ENCODE assay signal across 3 cellular contexts in genomic region chr12:83660727-83661126, GRCh38.
TF ChIP-seq lines count a peak whose summit lies in the region.

No MANE protein-coding gene starts in this region.

TF ChIP-seq in SK-N-SH, 30 proteins besides CTCF, POLR2A, EP300 and RAD21 (continued from another document and continues in another):
- no peak for TF ChIP-seq EZH2phosphoT487 (IDR thresholded peaks at IDR 0.05; ENCODE audit: borderline replicate concordance, low read depth)
- no peak for TF ChIP-seq USF1 (IDR thresholded peaks at IDR 0.05; ENCODE audit: borderline replicate concordance, low read depth)
- TF ChIP-seq ZBTB33 (IDR thresholded peaks at IDR 0.05; ENCODE audit: borderline replicate concordance, low read depth), result no peak
- TF ChIP-seq PBX3 (IDR thresholded peaks at IDR 0.05), result no peak
- peak; percentile 84 for TF ChIP-seq GATA2 (CRISPR knock-in tag; IDR thresholded peaks at IDR 0.05)
- no peak for TF ChIP-seq MEF2A (IDR thresholded peaks at IDR 0.05; ENCODE audit: borderline replicate concordance, low read depth)
- TF ChIP-seq SIN3A (IDR thresholded peaks at IDR 0.05; ENCODE audit: borderline replicate concordance, low read depth, low read length), result no peak
- TF ChIP-seq POLR2AphosphoS5 (IDR thresholded peaks at IDR 0.05; ENCODE audit: low read depth, low read length), result no peak
- TF ChIP-seq USF2 (IDR thresholded peaks at IDR 0.05; ENCODE audit: borderline replicate concordance, low read depth, low read length), result no peak
- TF ChIP-seq JUND (IDR thresholded peaks at IDR 0.05), result no peak
- TF ChIP-seq MAX (IDR thresholded peaks at IDR 0.05; ENCODE audit: low read depth), result no peak
- TF ChIP-seq YY1 (IDR thresholded peaks at IDR 0.05; ENCODE audit: low read depth), result no peak
- TF ChIP-seq MXI1 (IDR thresholded peaks at IDR 0.05; ENCODE audit: low read depth, low read length), result no peak
- 0 out of 2 replicates have a peak, but pooled peaks have one; percentile 22 for TF ChIP-seq TEAD4 (IDR thresholded peaks at IDR 0.05; ENCODE audit: borderline replicate concordance, insufficient read depth)
- no peak for TF ChIP-seq NFIC (IDR thresholded peaks at IDR 0.05; ENCODE audit: borderline replicate concordance)
- 0 out of 2 replicates have a peak, but pooled peaks have one; percentile 63 for TF ChIP-seq RCOR1 (IDR thresholded peaks at IDR 0.05; ENCODE audit: low read length)

TF ChIP-seq in SK-N-SH treated with all-trans-retinoic acid at 6 μM for 48 hours, 23 proteins besides CTCF, POLR2A, EP300 and RAD21:
- TF ChIP-seq CREB5 (CRISPR knock-in tag; IDR thresholded peaks at IDR 0.05; ENCODE audit: low read depth) (0 out of 2 replicates have a peak, but pooled peaks have one; percentile 41), ISL1 (CRISPR knock-in tag; IDR thresholded peaks at IDR 0.05) (peak; percentile 93), ZNF70 (CRISPR knock-in tag; IDR thresholded peaks at IDR 0.05) (no peak), SNAI2 (CRISPR knock-in tag; IDR thresholded peaks at IDR 0.05) (no peak), ZNF565 (CRISPR knock-in tag; conservative IDR thresholded peaks at IDR 0.05; ENCODE audit: low read depth) (no peak), ARNTL (CRISPR knock-in tag; IDR thresholded peaks at IDR 0.05; ENCODE audit: borderline replicate concordance, low read depth) (no peak), TCF4 (CRISPR knock-in tag; IDR thresholded peaks at IDR 0.05; ENCODE audit: borderline replicate concordance) (peak; percentile 47; the same call in 1 of the 2 replicates), ZC3H10 (CRISPR knock-in tag; IDR thresholded peaks at IDR 0.05) (no peak), ESRRG (CRISPR knock-in tag; IDR thresholded peaks at IDR 0.05) (no peak; the same call in 1 of the 2 replicates), TOX (CRISPR knock-in tag; IDR thresholded peaks at IDR 0.05; ENCODE audit: borderline replicate concordance) (no peak)

TF ChIP-seq in H1, 55 proteins besides CTCF, POLR2A, EP300 and RAD21 (continued from another document):
- TF ChIP-seq HDAC2 (IDR thresholded peaks at IDR 0.05; ENCODE audit: borderline replicate concordance in 1 of 2, low read depth in 2 of 2, low read length in 2 of 2) (no peak), HDAC6 (IDR thresholded peaks at IDR 0.05; ENCODE audit: low read depth, low read length) (no peak), TAF1 (IDR thresholded peaks at IDR 0.05; ENCODE audit: low read depth, low read length) (no peak), USF2 (IDR thresholded peaks at IDR 0.05; ENCODE audit: low read length) (no peak)
